13 cellular contexts compared by ENCODE assay signal in the genomic region with DNA sequence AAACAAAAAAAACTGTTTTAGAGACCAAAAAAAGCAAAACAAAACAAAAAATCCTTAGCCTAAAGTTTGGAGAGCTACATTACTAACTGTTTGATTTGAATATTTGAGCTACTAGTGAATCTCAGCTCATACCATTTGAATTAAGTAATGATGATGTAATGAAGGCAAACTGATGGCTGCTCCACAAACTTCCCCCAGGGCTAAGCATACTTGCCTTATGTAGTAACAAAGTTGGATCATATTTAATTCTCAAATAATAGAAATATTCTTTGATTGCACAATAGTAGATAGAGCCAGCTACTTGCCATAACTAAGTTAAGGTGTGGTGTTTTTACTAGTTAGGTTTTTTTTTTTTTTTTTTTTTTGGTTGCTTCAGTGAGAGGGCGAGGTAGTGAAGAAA. TPM values are rescaled to one million over a fixed set of nuclear protein-coding genes. Genes with fewer than 3 reads are reported as not detected.
A peak's percentile ranks its signal among the peaks of the same experiment; 100 is the strongest.
DNase-seq lines count a peak whose midpoint lies in the region; ATAC-seq and TF ChIP-seq lines count a peak whose summit lies in the region.
"Had no signal": no experiment of that assay in that cellular context is flagged by ENCODE, and none has a peak within 500 bp of the region (broad histone marks: within the 10 kb centered on the region; RNA-seq: fewer than 3 reads in every experiment).

No MANE protein-coding gene starts in this region.

- no peak overlapping the region for H3K4ac ChIP-seq in trophoblast cell (ENCODE audit: low read depth, low read length)

- no peak overlapping the region for H2BK120ac ChIP-seq in trophoblast cell (ENCODE audit: insufficient read depth, low read length, poor library complexity)

- no peak overlapping the region for H4K91ac ChIP-seq in trophoblast cell (ENCODE audit: low read depth, low read length)

- no peak overlapping the region for H2BK12ac ChIP-seq in trophoblast cell (ENCODE audit: low read length)

- no TSS peak for BruUV-seq in Calu3 (replicated peaks; lab: Mats Ljungman, UMichigan)

- peaks cover 18% of the 10 kb centered on the region for H3K79me2 ChIP-seq in trophoblast cell (ENCODE audit: control insufficient read depth, insufficient read depth, low read length, poor library complexity)

- H3K9me3 ChIP-seq in trophoblast cell (ENCODE audit: insufficient read depth, low read depth, low read length) = no peaks in the 10 kb centered on the region

- no peak overlapping the region for H4K12ac ChIP-seq in trophoblast cell (ENCODE audit: low read depth, low read length)

- H3K79me1 ChIP-seq in trophoblast cell (ENCODE audit: low read length) = peaks cover 16% of the 10 kb centered on the region

- TF ChIP-seq CTCF in Calu3 (IDR thresholded peaks at IDR 0.05; ENCODE audit: unreplicated experiment) (no peak), fibroblast of villous mesenchyme (IDR thresholded peaks at IDR 0.05; ENCODE audit: insufficient read depth, low read depth, low read length) (no peak)

- peak overlapping the region; percentile 52 for H3K4me2 ChIP-seq in trophoblast cell (ENCODE audit: low read length)

- no peak overlapping the region for H3K14ac ChIP-seq in trophoblast cell (ENCODE audit: low read length)

- intact Hi-C loops in Calu3 (cut with micrococcal nuclease; ENCODE audit: unreplicated experiment) = loop anchor here (5.0 kb wide), 2 partner anchors 151 to 189 kb away; no protein-coding TSS in a partner anchor

- H2AFZ ChIP-seq in trophoblast cell (ENCODE audit: insufficient read depth, low read length, poor library complexity) = no peak overlapping the region

- no peak overlapping the region for H3K9ac ChIP-seq in trophoblast cell (ENCODE audit: low read length)

- H3K4me1 ChIP-seq in trophoblast cell (ENCODE audit: control insufficient read depth in 1 of 2, insufficient read depth in 2 of 2, low read length in 2 of 2) = peaks cover 0 to 8% of the 10 kb centered on the region in 2 experiments

- ATAC-seq in SK-N-SH treated with all-trans-retinoic acid at 6 μM for 48 hours (peak; percentile 22), GM18517 (IDR thresholded peaks at IDR 0.05; ENCODE audit: unreplicated experiment) (no peak)

- H2AK5ac ChIP-seq in trophoblast cell (ENCODE audit: low read length) = no peak overlapping the region

- no peak overlapping the region for H3K27ac ChIP-seq in trophoblast cell (ENCODE audit: low read depth, low read length)

- no peaks in the 10 kb centered on the region for H3K27me3 Mint-ChIP-seq in Calu3 (ENCODE audit: unreplicated experiment)

- H3K23ac ChIP-seq in trophoblast cell (ENCODE audit: low read length) = no peak overlapping the region

- no peaks in the 10 kb centered on the region for H3K9me3 Mint-ChIP-seq in Calu3 (ENCODE audit: low read depth, unreplicated experiment)
- H3K9me3 Mint-ChIP-seq: activated naive CD8-positive, alpha-beta T cell treated with anti-CD3 and anti-CD28 coated beads, Interleukin-2, amount 10 ng/mL, durations not matched to agents 7 days and 5 days; memory B cell; T-helper 1 cell treated with Interleukin-12 subunit alpha and Interleukin-12 subunit beta and Interleukin-4 antibody, amounts not matched to agents 30 μg/mL and 1 μg/mL, for 36 hours had no signal

- H3K36me3 ChIP-seq in trophoblast cell (ENCODE audit: control insufficient read depth in 1 of 2, insufficient read depth in 2 of 2, low read length in 2 of 2) = peaks cover 7 to 11% of the 10 kb centered on the region in 2 experiments

- H3K27ac Mint-ChIP-seq in Calu3 (ENCODE audit: unreplicated experiment) = peak overlapping the region; percentile 91
- H3K27ac Mint-ChIP-seq: activated naive CD8-positive, alpha-beta T cell treated with anti-CD3 and anti-CD28 coated beads, Interleukin-2, amount 10 ng/mL, durations not matched to agents 7 days and 5 days; memory B cell; T-helper 1 cell treated with Interleukin-12 subunit alpha and Interleukin-12 subunit beta and Interleukin-4 antibody, amounts not matched to agents 30 μg/mL and 1 μg/mL, for 36 hours had no signal

- DNase-seq in Calu3 = peak; percentile 28
- DNase-seq in fibroblast of villous mesenchyme (ENCODE audit: low read depth) = peak; percentile 83
- peak; percentile 83 to 98 for DNase-seq in trophoblast cell
- no peak for DNase-seq in NCI-H1436 treated with DMSO at 0.1 percent for 48 hours (lab: John Stamatoyannopoulos, UW)
- no peak for DNase-seq in MV-4-11 (lab: John Stamatoyannopoulos, UW)
- DNase-seq in cerebellum (ENCODE audit: low spot score) = no peak
- DNase-seq: activated naive CD8-positive, alpha-beta T cell treated with anti-CD3 and anti-CD28 coated beads, Interleukin-2, amount 10 ng/mL, durations not matched to agents 7 days and 5 days; GDM1; NCI-H1105 had no signal

- H3K4me1 Mint-ChIP-seq in Calu3 (ENCODE audit: low read depth, unreplicated experiment) = peaks cover 7% of the 10 kb centered on the region
- H3K4me1 Mint-ChIP-seq: memory B cell had no signal

- no peaks in the 10 kb centered on the region for H3K27me3 ChIP-seq in trophoblast cell (ENCODE audit: insufficient read depth, low read length)

- CTCF ChIA-PET in Calu3 (lab: Charles Lee) = interaction anchor here (0.6 to 0.9 kb wide), 2 partner anchors 573 to 582 kb away, joined by 3 read pairs; partner anchors contain the start of gene SHPRH

- no CpG with 5 or more reads among the region's 1 CpG for WGBS in trophoblast cell (ENCODE audit: extremely low coverage, insufficient coverage, insufficient read length)

- H3K4me3 ChIP-seq in fibroblast of villous mesenchyme (ENCODE audit: low read depth, low read length) (peak overlapping the region; percentile 86), trophoblast cell (ENCODE audit: low read depth, low read length) (no peak overlapping the region)

- peaks cover 38% of the 10 kb centered on the region for H3K36me3 Mint-ChIP-seq in Calu3 (ENCODE audit: insufficient read depth, unreplicated experiment)
- H3K36me3 Mint-ChIP-seq: activated naive CD8-positive, alpha-beta T cell treated with anti-CD3 and anti-CD28 coated beads, Interleukin-2, amount 10 ng/mL, durations not matched to agents 7 days and 5 days; memory B cell had no signal

- no peak overlapping the region for H3K18ac ChIP-seq in trophoblast cell (ENCODE audit: low read length)

- H2BK5ac ChIP-seq in trophoblast cell (ENCODE audit: low read depth, low read length, poor library complexity) = no peak overlapping the region

- peak overlapping the region; percentile 90 for H3K4me3 Mint-ChIP-seq in Calu3 (ENCODE audit: low read depth, unreplicated experiment)
- H3K4me3 Mint-ChIP-seq: activated naive CD8-positive, alpha-beta T cell treated with anti-CD3 and anti-CD28 coated beads, Interleukin-2, amount 10 ng/mL, durations not matched to agents 7 days and 5 days; memory B cell; T-helper 1 cell treated with Interleukin-12 subunit alpha and Interleukin-12 subunit beta and Interleukin-4 antibody, amounts not matched to agents 30 μg/mL and 1 μg/mL, for 36 hours had no signal

- no peak overlapping the region for H4K8ac ChIP-seq in trophoblast cell (ENCODE audit: low read depth, low read length)

TF ChIP-seq in SK-N-SH treated with all-trans-retinoic acid at 6 μM for 48 hours, 23 proteins besides CTCF, POLR2A, EP300 and RAD21:
- TF ChIP-seq SNAI2 (CRISPR knock-in tag; IDR thresholded peaks at IDR 0.05) (no peak), ISL1 (CRISPR knock-in tag; IDR thresholded peaks at IDR 0.05) (peak; percentile 51; the same call in 1 of the 2 replicates)

RNA-seq across cellular contexts. Expression of gene RAB32, which starts 2.8 kb away (rescaled TPM):
- total RNA-seq in Calu3 (2022) = 23.3 and 26.9 TPM in 2 replicates
- 123 and 148 TPM in 2 replicates for total RNA-seq in fibroblast of villous mesenchyme
- 83.1 and 86.5 TPM in 2 replicates for polyA plus RNA-seq in trophoblast cell (2013)
- 3.4 TPM for total RNA-seq in cerebellum

RNA-seq across cellular contexts. Expression of gene ADGB, which starts 52.3 kb away (rescaled TPM):
- total RNA-seq in Calu3 (2022) (not detected in 2 replicates), fibroblast of villous mesenchyme (not detected in 2 replicates), cerebellum (0.36 TPM)
- polyA plus RNA-seq in trophoblast cell (2013) = 0.10 and 0.12 TPM in 2 replicates
- total RNA-seq: activated naive CD8-positive, alpha-beta T cell treated with anti-CD3 and anti-CD28 coated beads, Interleukin-2, amount 10 ng/mL, durations not matched to agents 7 days and 5 days had no signal

Comparison
In these comparisons a context has a peak if more than half of its experiments do, and no peak if none do; other contexts are left out.
1. DNase-seq: peak in Calu3 (single experiment), fibroblast of villous mesenchyme (single experiment) and trophoblast cell (2 of 2); none in NCI-H1436 treated with DMSO at 0.1 percent for 48 hours (single experiment), MV-4-11 (single experiment) and cerebellum (single experiment).